In the genomic region with DNA sequence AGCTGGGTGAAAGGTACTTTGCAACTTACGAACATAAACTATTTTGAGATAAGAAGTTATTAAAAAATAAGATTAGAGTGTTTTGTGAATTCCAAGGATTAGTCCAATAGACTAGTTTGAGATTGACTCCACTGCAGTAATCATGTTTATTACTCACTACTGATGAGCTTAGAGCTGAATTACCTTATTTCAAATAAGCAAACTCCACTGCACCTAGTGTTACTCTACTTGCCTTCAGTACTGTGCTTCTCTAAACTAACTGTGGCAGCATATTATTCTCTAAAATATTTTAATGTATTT, we compare ENCODE assay signal across 1 cellular context.
A peak's percentile ranks its signal among the peaks of the same experiment; 100 is the strongest.
TF ChIP-seq lines count a peak whose summit lies in the region.

No MANE protein-coding gene starts in this region.

TF ChIP-seq in GM12878, 131 proteins besides CTCF, POLR2A, EP300 and RAD21 (continued from another document):
- TF ChIP-seq, protein P1, sequence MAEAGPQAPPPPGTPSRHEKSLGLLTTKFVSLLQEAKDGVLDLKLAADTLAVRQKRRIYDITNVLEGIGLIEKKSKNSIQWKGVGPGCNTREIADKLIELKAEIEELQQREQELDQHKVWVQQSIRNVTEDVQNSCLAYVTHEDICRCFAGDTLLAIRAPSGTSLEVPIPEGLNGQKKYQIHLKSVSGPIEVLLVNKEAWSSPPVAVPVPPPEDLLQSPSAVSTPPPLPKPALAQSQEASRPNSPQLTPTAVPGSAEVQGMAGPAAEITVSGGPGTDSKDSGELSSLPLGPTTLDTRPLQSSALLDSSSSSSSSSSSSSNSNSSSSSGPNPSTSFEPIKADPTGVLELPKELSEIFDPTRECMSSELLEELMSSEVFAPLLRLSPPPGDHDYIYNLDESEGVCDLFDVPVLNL (IDR thresholded peaks at IDR 0.05; ENCODE audit: low read depth, low read length): no peak
- TF ChIP-seq, protein P2, sequence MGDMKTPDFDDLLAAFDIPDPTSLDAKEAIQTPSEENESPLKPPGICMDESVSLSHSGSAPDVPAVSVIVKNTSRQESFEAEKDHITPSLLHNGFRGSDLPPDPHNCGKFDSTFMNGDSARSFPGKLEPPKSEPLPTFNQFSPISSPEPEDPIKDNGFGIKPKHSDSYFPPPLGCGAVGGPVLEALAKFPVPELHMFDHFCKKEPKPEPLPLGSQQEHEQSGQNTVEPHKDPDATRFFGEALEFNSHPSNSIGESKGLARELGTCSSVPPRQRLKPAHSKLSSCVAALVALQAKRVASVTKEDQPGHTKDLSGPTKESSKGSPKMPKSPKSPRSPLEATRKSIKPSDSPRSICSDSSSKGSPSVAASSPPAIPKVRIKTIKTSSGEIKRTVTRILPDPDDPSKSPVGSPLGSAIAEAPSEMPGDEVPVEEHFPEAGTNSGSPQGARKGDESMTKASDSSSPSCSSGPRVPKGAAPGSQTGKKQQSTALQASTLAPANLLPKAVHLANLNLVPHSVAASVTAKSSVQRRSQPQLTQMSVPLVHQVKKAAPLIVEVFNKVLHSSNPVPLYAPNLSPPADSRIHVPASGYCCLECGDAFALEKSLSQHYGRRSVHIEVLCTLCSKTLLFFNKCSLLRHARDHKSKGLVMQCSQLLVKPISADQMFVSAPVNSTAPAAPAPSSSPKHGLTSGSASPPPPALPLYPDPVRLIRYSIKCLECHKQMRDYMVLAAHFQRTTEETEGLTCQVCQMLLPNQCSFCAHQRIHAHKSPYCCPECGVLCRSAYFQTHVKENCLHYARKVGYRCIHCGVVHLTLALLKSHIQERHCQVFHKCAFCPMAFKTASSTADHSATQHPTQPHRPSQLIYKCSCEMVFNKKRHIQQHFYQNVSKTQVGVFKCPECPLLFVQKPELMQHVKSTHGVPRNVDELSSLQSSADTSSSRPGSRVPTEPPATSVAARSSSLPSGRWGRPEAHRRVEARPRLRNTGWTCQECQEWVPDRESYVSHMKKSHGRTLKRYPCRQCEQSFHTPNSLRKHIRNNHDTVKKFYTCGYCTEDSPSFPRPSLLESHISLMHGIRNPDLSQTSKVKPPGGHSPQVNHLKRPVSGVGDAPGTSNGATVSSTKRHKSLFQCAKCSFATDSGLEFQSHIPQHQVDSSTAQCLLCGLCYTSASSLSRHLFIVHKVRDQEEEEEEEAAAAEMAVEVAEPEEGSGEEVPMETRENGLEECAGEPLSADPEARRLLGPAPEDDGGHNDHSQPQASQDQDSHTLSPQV (IDR thresholded peaks at IDR 0.05): no peak
- TF ChIP-seq, protein P3, sequence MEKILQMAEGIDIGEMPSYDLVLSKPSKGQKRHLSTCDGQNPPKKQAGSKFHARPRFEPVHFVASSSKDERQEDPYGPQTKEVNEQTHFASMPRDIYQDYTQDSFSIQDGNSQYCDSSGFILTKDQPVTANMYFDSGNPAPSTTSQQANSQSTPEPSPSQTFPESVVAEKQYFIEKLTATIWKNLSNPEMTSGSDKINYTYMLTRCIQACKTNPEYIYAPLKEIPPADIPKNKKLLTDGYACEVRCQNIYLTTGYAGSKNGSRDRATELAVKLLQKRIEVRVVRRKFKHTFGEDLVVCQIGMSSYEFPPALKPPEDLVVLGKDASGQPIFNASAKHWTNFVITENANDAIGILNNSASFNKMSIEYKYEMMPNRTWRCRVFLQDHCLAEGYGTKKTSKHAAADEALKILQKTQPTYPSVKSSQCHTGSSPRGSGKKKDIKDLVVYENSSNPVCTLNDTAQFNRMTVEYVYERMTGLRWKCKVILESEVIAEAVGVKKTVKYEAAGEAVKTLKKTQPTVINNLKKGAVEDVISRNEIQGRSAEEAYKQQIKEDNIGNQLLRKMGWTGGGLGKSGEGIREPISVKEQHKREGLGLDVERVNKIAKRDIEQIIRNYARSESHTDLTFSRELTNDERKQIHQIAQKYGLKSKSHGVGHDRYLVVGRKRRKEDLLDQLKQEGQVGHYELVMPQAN (conservative IDR thresholded peaks at IDR 0.05): no peak
- TF ChIP-seq CBFB (IDR thresholded peaks at IDR 0.05; ENCODE audit: low read depth): no peak
- TF ChIP-seq NBN (IDR thresholded peaks at IDR 0.05): peak; percentile 3; the same call in 1 of the 2 replicates
- no peak for TF ChIP-seq ZNF622 (IDR thresholded peaks at IDR 0.05)
- TF ChIP-seq SUZ12 (IDR thresholded peaks at IDR 0.05; ENCODE audit: unreplicated experiment): no peak
